In the genomic region with DNA sequence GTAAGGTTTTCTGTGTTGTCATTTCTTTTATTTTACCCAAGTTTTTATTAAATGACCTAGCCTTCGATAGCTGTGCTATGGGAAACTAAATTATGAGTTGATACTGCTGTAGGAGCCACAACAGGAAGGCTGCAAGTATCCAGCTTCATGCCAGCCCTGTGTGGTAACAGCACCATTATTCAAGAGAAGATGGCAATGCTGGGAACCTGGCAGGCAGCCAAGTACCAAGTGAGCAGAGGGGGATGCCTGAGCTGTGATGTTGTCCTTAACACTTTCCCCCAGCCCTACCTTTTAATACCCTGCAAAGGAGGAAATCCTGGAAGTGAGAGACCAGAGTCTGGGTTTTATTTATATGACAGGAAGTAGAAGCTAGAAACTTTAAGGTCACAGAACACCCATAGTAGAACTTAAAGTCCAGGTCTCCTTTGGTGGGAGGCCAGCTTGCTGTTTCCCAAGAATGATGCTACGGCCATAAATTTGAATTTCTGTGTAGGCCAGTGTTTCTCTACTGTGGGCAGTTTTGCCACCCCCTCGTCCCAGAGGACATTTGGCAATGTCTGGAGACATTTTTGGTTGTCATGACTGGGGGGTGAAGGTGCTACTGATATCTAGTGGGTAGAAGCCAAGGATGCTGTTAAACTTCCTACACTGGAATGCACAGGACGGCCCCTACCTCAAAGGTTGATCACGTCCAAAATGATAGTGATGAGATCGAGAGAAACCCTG, we compare ENCODE assay signal across 13 cellular contexts. TPM values are rescaled to one million over a fixed set of nuclear protein-coding genes. Genes with fewer than 3 reads are reported as not detected.
DNase-seq lines count a peak whose midpoint lies in the region; ATAC-seq and TF ChIP-seq lines count a peak whose summit lies in the region.
"Had no signal": no experiment of that assay in that cellular context is flagged by ENCODE, and none has a peak within 500 bp of the region (broad histone marks: within the 10 kb centered on the region; RNA-seq: fewer than 3 reads in every experiment).

No MANE protein-coding gene starts in this region.

- ATAC-seq in activated naive CD4-positive, alpha-beta T cell treated with anti-CD3 and anti-CD28 coated beads, Interleukin-2, amount 50 U/mL, for 72 hours = no peak
- ATAC-seq in WTC11 (no peak), HG03432 (IDR thresholded peaks at IDR 0.05; ENCODE audit: unreplicated experiment) (no peak), GM21423 (IDR thresholded peaks at IDR 0.05; ENCODE audit: unreplicated experiment) (no peak)
- no peak for ATAC-seq in naive thymus-derived CD4-positive, alpha-beta T cell
- ATAC-seq: psoas muscle, upper lobe of right lung had no signal

- no peaks in the 10 kb centered on the region for H3K36me3 ChIP-seq in naive thymus-derived CD4-positive, alpha-beta T cell (ENCODE audit: control insufficient read depth in 2 of 3, insufficient read depth in 3 of 3, low read length in 3 of 3)
- no peaks in the 10 kb centered on the region for H3K36me3 ChIP-seq in CD8-positive, alpha-beta memory T cell (ENCODE audit: insufficient read depth, low read length)
- H3K36me3 ChIP-seq: BLaER1 treated with 17β-estradiol and CSF1 and Interleukin-3, amounts not matched to agents 10 nM and 100 nM; brain microvascular endothelial cell; upper lobe of right lung had no signal

- no peaks in the 10 kb centered on the region for H3K9me3 Mint-ChIP-seq in activated naive CD4-positive, alpha-beta T cell treated with anti-CD3 and anti-CD28 coated beads, Interleukin-2, amount 50 U/mL, for 24 hours
- H3K9me3 Mint-ChIP-seq in activated naive CD4-positive, alpha-beta T cell treated with anti-CD3 and anti-CD28 coated beads, Interleukin-2, amount 50 U/mL, for 72 hours = peaks cover 0 to 4% of the 10 kb centered on the region in 2 donors
- 0 out of 2 replicates have a peak, but pooled peaks cover 3% of the 10 kb centered on the region for H3K9me3 Mint-ChIP-seq in WTC11
- peaks cover 0 to 1% (median 0%) of the 10 kb centered on the region in 11 donors for H3K9me3 Mint-ChIP-seq in naive thymus-derived CD4-positive, alpha-beta T cell
- H3K9me3 Mint-ChIP-seq in CD8-positive, alpha-beta memory T cell = no peaks in the 10 kb centered on the region

- H3K4me1 ChIP-seq in naive thymus-derived CD4-positive, alpha-beta T cell (ENCODE audit: control insufficient read depth in 2 of 2, insufficient read depth in 2 of 2, low read length in 2 of 2) = peaks cover 4 to 26% of the 10 kb centered on the region in 2 donors
- H3K4me1 ChIP-seq in CD8-positive, alpha-beta memory T cell (ENCODE audit: insufficient read depth, low read length) = peaks cover 21% of the 10 kb centered on the region
- H3K4me1 ChIP-seq: upper lobe of right lung had no signal

- no peak for DNase-seq in activated naive CD4-positive, alpha-beta T cell treated with anti-CD3 and anti-CD28 coated beads, Interleukin-2, amount 50 U/mL, for 72 hours (ENCODE audit: low spot score in 2 of 2)
- DNase-seq in NCI-H1105 (lab: John Stamatoyannopoulos, UW) = peak; percentile 47
- DNase-seq in WTC11 (ENCODE audit: low spot score) = no peak
- DNase-seq in naive thymus-derived CD4-positive, alpha-beta T cell = peak in 4 of 9 donors; percentile 11 to 30 (median 23)
- DNase-seq in CD8-positive, alpha-beta memory T cell = no peak
- DNase-seq: brain microvascular endothelial cell, NCI-H524 treated with DMSO at 0.1 percent for 48 hours, psoas muscle, upper lobe of right lung had no signal

- H3K27me3 ChIP-seq in naive thymus-derived CD4-positive, alpha-beta T cell (ENCODE audit: control insufficient read depth in 2 of 2, insufficient read depth in 2 of 2, low read length in 2 of 2) = no peaks in the 10 kb centered on the region
- H3K27me3 ChIP-seq in CD8-positive, alpha-beta memory T cell (ENCODE audit: insufficient read depth, low read length, poor library complexity, severe bottlenecking) = no peaks in the 10 kb centered on the region
- H3K27me3 ChIP-seq: BLaER1 treated with 17β-estradiol and CSF1 and Interleukin-3, amounts not matched to agents 10 nM and 100 nM; brain microvascular endothelial cell; upper lobe of right lung had no signal

- intact Hi-C loops in naive thymus-derived CD4-positive, alpha-beta T cell (cut with micrococcal nuclease) = no loop called here

- H3K27me3 Mint-ChIP-seq in activated naive CD4-positive, alpha-beta T cell treated with anti-CD3 and anti-CD28 coated beads, Interleukin-2, amount 50 U/mL, for 24 hours = no peaks in the 10 kb centered on the region
- no peaks in the 10 kb centered on the region for H3K27me3 Mint-ChIP-seq in WTC11 (ENCODE audit: low read depth)
- H3K27me3 Mint-ChIP-seq in naive thymus-derived CD4-positive, alpha-beta T cell = peaks cover 0 to 17% (median 0%) of the 10 kb centered on the region in 5 donors
- no peaks in the 10 kb centered on the region for H3K27me3 Mint-ChIP-seq in CD8-positive, alpha-beta memory T cell

- H3K4me1 Mint-ChIP-seq in activated naive CD4-positive, alpha-beta T cell treated with anti-CD3 and anti-CD28 coated beads, Interleukin-2, amount 50 U/mL, for 24 hours = peaks cover 61% of the 10 kb centered on the region
- H3K4me1 Mint-ChIP-seq in WTC11 = peaks cover 39% of the 10 kb centered on the region
- H3K4me1 Mint-ChIP-seq in naive thymus-derived CD4-positive, alpha-beta T cell = peaks cover 7 to 72% (median 60%) of the 10 kb centered on the region in 7 donors
- peaks cover 29 to 52% (median 44%) of the 10 kb centered on the region in 3 donors for H3K4me1 Mint-ChIP-seq in CD8-positive, alpha-beta memory T cell

- no peaks in the 10 kb centered on the region for H3K9me3 ChIP-seq in naive thymus-derived CD4-positive, alpha-beta T cell (ENCODE audit: control insufficient read depth in 2 of 3, low read length in 3 of 3)
- H3K9me3 ChIP-seq in CD8-positive, alpha-beta memory T cell (ENCODE audit: low read length) = no peaks in the 10 kb centered on the region
- H3K9me3 ChIP-seq: psoas muscle, upper lobe of right lung had no signal

- no peak overlapping the region for H3K4me3 ChIP-seq in naive thymus-derived CD4-positive, alpha-beta T cell (ENCODE audit: low read length)
- H3K4me3 ChIP-seq in CD8-positive, alpha-beta memory T cell (ENCODE audit: low read length) = no peak overlapping the region
- H3K4me3 ChIP-seq: BLaER1 treated with 17β-estradiol and CSF1 and Interleukin-3, amounts not matched to agents 10 nM and 100 nM; psoas muscle; upper lobe of right lung had no signal

- CTCF ChIA-PET in WTC11 (lab: Charles Lee) = interaction anchor here (1.1 kb wide), 2 partner anchors 121 to 229 kb away, joined by 3 read pairs; no protein-coding TSS in a partner anchor
- CTCF ChIA-PET in naive thymus-derived CD4-positive, alpha-beta T cell (lab: Charles Lee) = interaction anchor here (0.5 to 2.9 kb wide), 3 partner anchors 8 to 125 kb away, joined by 3 to 10 read pairs (median 5); no protein-coding TSS in a partner anchor
- CTCF ChIA-PET in CD8-positive, alpha-beta memory T cell (lab: Charles Lee) = interaction anchor here (0.8 to 1.5 kb wide), 2 partner anchors 9 to 77 kb away, joined by 3 to 4 read pairs; no protein-coding TSS in a partner anchor

- no peak for TF ChIP-seq CTCF in WTC11 (IDR thresholded peaks at IDR 0.05)

- no peak overlapping the region for H3K27ac ChIP-seq in naive thymus-derived CD4-positive, alpha-beta T cell (ENCODE audit: low read depth, low read length)
- H3K27ac ChIP-seq in CD8-positive, alpha-beta memory T cell (ENCODE audit: low read depth, low read length) = no peak overlapping the region
- H3K27ac ChIP-seq: BLaER1 treated with 17β-estradiol and CSF1 and Interleukin-3, amounts not matched to agents 10 nM and 100 nM; brain microvascular endothelial cell; psoas muscle; upper lobe of right lung had no signal

- H3K4me3 Mint-ChIP-seq in activated naive CD4-positive, alpha-beta T cell treated with anti-CD3 and anti-CD28 coated beads, Interleukin-2, amount 50 U/mL, for 24 hours = peak overlapping the region; percentile 26
- no peak overlapping the region for H3K4me3 Mint-ChIP-seq in WTC11
- H3K4me3 Mint-ChIP-seq in naive thymus-derived CD4-positive, alpha-beta T cell = peak overlapping the region in 4 of 10 donors; percentile 3 to 52 (median 28)
- H3K4me3 Mint-ChIP-seq in CD8-positive, alpha-beta memory T cell = peak overlapping the region in 1 of 7 donors; percentile 26

- peak overlapping the region; percentile 72 for H3K27ac Mint-ChIP-seq in activated naive CD4-positive, alpha-beta T cell treated with anti-CD3 and anti-CD28 coated beads, Interleukin-2, amount 50 U/mL, for 24 hours
- H3K27ac Mint-ChIP-seq in activated naive CD4-positive, alpha-beta T cell treated with anti-CD3 and anti-CD28 coated beads, Interleukin-2, amount 50 U/mL, for 72 hours = no peak overlapping the region
- 0 out of 2 replicates have a peak overlapping the region, but pooled peaks have one; percentile 29 for H3K27ac Mint-ChIP-seq in WTC11
- peak overlapping the region in 7 of 9 donors; percentile 49 to 87 (median 61) for H3K27ac Mint-ChIP-seq in naive thymus-derived CD4-positive, alpha-beta T cell
- peak overlapping the region in 2 of 8 donors; percentile 60 to 83 for H3K27ac Mint-ChIP-seq in CD8-positive, alpha-beta memory T cell

- no peaks in the 10 kb centered on the region for H3K36me3 Mint-ChIP-seq in activated naive CD4-positive, alpha-beta T cell treated with anti-CD3 and anti-CD28 coated beads, Interleukin-2, amount 50 U/mL, for 24 hours
- no peaks in the 10 kb centered on the region for H3K36me3 Mint-ChIP-seq in activated naive CD4-positive, alpha-beta T cell treated with anti-CD3 and anti-CD28 coated beads, Interleukin-2, amount 50 U/mL, for 72 hours
- peaks cover 16% of the 10 kb centered on the region for H3K36me3 Mint-ChIP-seq in WTC11
- H3K36me3 Mint-ChIP-seq in naive thymus-derived CD4-positive, alpha-beta T cell = peaks cover 0 to 4% (median 0%) of the 10 kb centered on the region in 5 donors
- H3K36me3 Mint-ChIP-seq in CD8-positive, alpha-beta memory T cell = no peaks in the 10 kb centered on the region

- POLR2A ChIA-PET in WTC11 (lab: Charles Lee) = no interaction called here
- POLR2A ChIA-PET in naive thymus-derived CD4-positive, alpha-beta T cell (lab: Charles Lee) = interaction anchor here (0.6 to 1.7 kb wide), 4 partner anchors 8 to 194 kb away, joined by 3 to 5 read pairs (median 4); no protein-coding TSS in a partner anchor
- POLR2A ChIA-PET in CD8-positive, alpha-beta memory T cell (lab: Charles Lee) = interaction anchor here (0.6 kb wide), 1 partner anchor 22 kb away, joined by 6 read pairs; no protein-coding TSS in a partner anchor

TF ChIP-seq in WTC11, 78 proteins besides CTCF, POLR2A, EP300 and RAD21 (continues in another document):
- TF ChIP-seq ZNF219 (CRISPR knock-in tag; IDR thresholded peaks at IDR 0.05; ENCODE audit: borderline replicate concordance) = no peak

RNA-seq across cellular contexts. Expression of a gene that starts 9.2 kb away (rescaled TPM):
- total RNA-seq in activated naive CD4-positive, alpha-beta T cell treated with anti-CD3 and anti-CD28 coated beads, Interleukin-2, amount 50 U/mL, for 72 hours = 10 to 100 TPM in 1 of 2 donors, 1 to 10 TPM in 1; 7.3 to 10.8 TPM
- 36.0 to 38.5 TPM (median 37.7 TPM) in 3 replicates for total RNA-seq in WTC11 (2021)
- 10 to 100 TPM; 18.5 to 52.4 (median 46.7) TPM for total RNA-seq in naive thymus-derived CD4-positive, alpha-beta T cell
- 10 to 100 TPM; 19.8 to 21.1 TPM for polyA plus RNA-seq in naive thymus-derived CD4-positive, alpha-beta T cell
- 1 to 10 TPM; 9.0 to 9.7 TPM for total RNA-seq in CD8-positive, alpha-beta memory T cell
- 18.0 TPM for polyA plus RNA-seq in CD8-positive, alpha-beta memory T cell

Comparison
In these comparisons a context has a peak if more than half of its experiments do, and no peak if none do; other contexts are left out.
1. H3K27ac Mint-ChIP-seq: peak in activated naive CD4-positive, alpha-beta T cell treated with anti-CD3 and anti-CD28 coated beads, Interleukin-2, amount 50 U/mL, for 24 hours (single experiment), WTC11 (single experiment) and naive thymus-derived CD4-positive, alpha-beta T cell (7 of 9); none in activated naive CD4-positive, alpha-beta T cell treated with anti-CD3 and anti-CD28 coated beads, Interleukin-2, amount 50 U/mL, for 72 hours (0 of 2).